Comparison of ENCODE assay signal across 2 cellular contexts in genomic region chr15:55505407-55505806, GRCh38. TPM values are rescaled to one million over a fixed set of nuclear protein-coding genes. Genes with fewer than 3 reads are reported as not detected.
"Had no signal": no experiment of that assay in that cellular context is flagged by ENCODE, and none has a peak within 500 bp of the region (broad histone marks: within the 10 kb centered on the region; RNA-seq: fewer than 3 reads in every experiment).

No MANE protein-coding gene starts in this region.

RNA-seq across cellular contexts. Expression of gene DNAAF4, which starts 2.6 kb away (rescaled TPM):
- total RNA-seq: natural killer cell; natural killer cell treated with Interleukin-12 subunit alpha and Interleukin-12 subunit beta and Interleukin-15 and Interleukin-18, amount 100 ng/mL, for 72 hours had no signal
